8 cellular contexts compared by ENCODE assay signal in genomic region chr2:16374671-16375070, GRCh38.
"Had no signal": no experiment of that assay in that cellular context is flagged by ENCODE, and none has a peak within 500 bp of the region (broad histone marks: within the 10 kb centered on the region; RNA-seq: fewer than 3 reads in every experiment).

No MANE protein-coding gene starts in this region.

- H3K4me3 ChIP-seq: GM23248, GM23338, HAP-1 had no signal

- H3K4me1 ChIP-seq: HAP-1 had no signal

- H3K36me3 ChIP-seq: HAP-1 had no signal

- DNase-seq: GM23248, GOT3, H7, H9, HCEC 1CT, HFFc6 had no signal

- H3K9me3 ChIP-seq: HAP-1 had no signal
